ENCODE assay signal across 19 cellular contexts in genomic region chr3:101638262-101638745, GRCh38. TPM values are rescaled to one million over a fixed set of nuclear protein-coding genes. Genes with fewer than 3 reads are reported as not detected.
DNase-seq lines count a peak whose midpoint lies in the region; ATAC-seq and TF ChIP-seq lines count a peak whose summit lies in the region.
"Had no signal": no experiment of that assay in that cellular context is flagged by ENCODE, and none has a peak within 500 bp of the region (broad histone marks: within the 10 kb centered on the region; RNA-seq: fewer than 3 reads in every experiment).

No MANE protein-coding gene starts in this region.

- TF ChIP-seq CTCF in fibroblast of villous mesenchyme (IDR thresholded peaks at IDR 0.05; ENCODE audit: insufficient read depth, low read depth, low read length) (no peak), spleen (IDR thresholded peaks at IDR 0.05 in 8 of 11, conservative IDR thresholded peaks at IDR 0.05 in 3 of 11) (no peak)

- no peaks in the 10 kb centered on the region for H3K27me3 ChIP-seq in spleen (replicated peaks in 1 of 7)
- H3K27me3 ChIP-seq: vagina had no signal

- TF ChIP-seq POLR2A in spleen (IDR thresholded peaks at IDR 0.05) (no peak), GM18505 (IDR thresholded peaks at IDR 0.05; ENCODE audit: borderline replicate concordance, extremely low read depth, insufficient read depth, insufficient read length) (no peak)

- peaks cover 0 to 6% (median 0%) of the 10 kb centered on the region in 6 donors for H3K4me1 ChIP-seq in spleen
- H3K4me1 ChIP-seq: vagina had no signal

- H3K27ac Mint-ChIP-seq in stimulated activated naive CD8-positive, alpha-beta T cell treated with anti-CD3 and anti-CD28 coated beads, Interleukin-15, amount 100 ng/mL, for 72 hours: no peak overlapping the region
- H3K27ac Mint-ChIP-seq: activated CD4-positive, alpha-beta T cell treated with anti-CD3 and anti-CD28 coated beads, Interleukin-2, amount 10 ng/mL, durations not matched to agents 24 days and 14 days; activated T-helper 2 cell treated with anti-CD3 and anti-CD28 coated beads, Interferon-gamma antibody, Interleukin-2, Interleukin-4, amounts not matched to agents 10 μg/mL and 5 μg/mL and 100 μg/mL, durations not matched to agents 14 hours and 24 hours and 36 hours; stimulated activated naive B cell treated with anti-CD40 and anti-IgM and Interleukin-4, amounts not matched to agents 10 μg/mL and 1 μg/mL and 100 μg/mL, for 72 hours had no signal

- peak; percentile 40 for ATAC-seq in stimulated activated naive CD8-positive, alpha-beta T cell treated with anti-CD3 and anti-CD28 coated beads, Interleukin-15, amount 100 ng/mL, for 72 hours
- ATAC-seq in stimulated activated naive CD8-positive, alpha-beta T cell treated with anti-CD3 and anti-CD28 coated beads, Interleukin-15, Interleukin-2, amounts not matched to agents 100 U/mL and 50 U/mL, for 24 hours: no peak
- ATAC-seq in GM18505 (IDR thresholded peaks at IDR 0.05; ENCODE audit: unreplicated experiment): no peak
- ATAC-seq: left colon; stimulated activated naive B cell treated with anti-CD40 and anti-IgM and Interleukin-4, amounts not matched to agents 10 μg/mL and 1 μg/mL and 100 μg/mL, for 72 hours had no signal

- no peaks in the 10 kb centered on the region for H3K9me3 ChIP-seq in spleen
- H3K9me3 ChIP-seq: vagina had no signal

- H3K27me3 Mint-ChIP-seq in stimulated activated naive CD8-positive, alpha-beta T cell treated with anti-CD3 and anti-CD28 coated beads, Interleukin-15, amount 100 ng/mL, for 72 hours: no peaks in the 10 kb centered on the region
- H3K27me3 Mint-ChIP-seq: activated CD4-positive, alpha-beta T cell treated with anti-CD3 and anti-CD28 coated beads, Interleukin-2, amount 10 ng/mL, durations not matched to agents 24 days and 14 days; stimulated activated naive B cell treated with anti-CD40 and anti-IgM and Interleukin-4, amounts not matched to agents 10 μg/mL and 1 μg/mL and 100 μg/mL, for 72 hours had no signal

- peaks cover 9% of the 10 kb centered on the region for H3K4me1 Mint-ChIP-seq in stimulated activated naive CD8-positive, alpha-beta T cell treated with anti-CD3 and anti-CD28 coated beads, Interleukin-15, amount 100 ng/mL, for 72 hours

- intact Hi-C loops in spleen (cut with DNase I; ENCODE audit: low total_unique reads): loop anchor here (10.0 kb wide), 1 partner anchor 54 kb away; no protein-coding TSS in a partner anchor

- H3K9me3 Mint-ChIP-seq in stimulated activated naive CD8-positive, alpha-beta T cell treated with anti-CD3 and anti-CD28 coated beads, Interleukin-15, amount 100 ng/mL, for 72 hours: no peaks in the 10 kb centered on the region
- H3K9me3 Mint-ChIP-seq: activated CD4-positive, alpha-beta T cell treated with anti-CD3 and anti-CD28 coated beads, Interleukin-2, amount 10 ng/mL, durations not matched to agents 24 days and 14 days; activated T-helper 2 cell treated with anti-CD3 and anti-CD28 coated beads, Interferon-gamma antibody, Interleukin-2, Interleukin-4, amounts not matched to agents 10 μg/mL and 5 μg/mL and 100 μg/mL, durations not matched to agents 14 hours and 24 hours and 36 hours; stimulated activated naive B cell treated with anti-CD40 and anti-IgM and Interleukin-4, amounts not matched to agents 10 μg/mL and 1 μg/mL and 100 μg/mL, for 72 hours had no signal

- H3K27ac ChIP-seq in spleen: no peak overlapping the region
- H3K27ac ChIP-seq in caudate nucleus (ENCODE audit: low read depth, low read length): no peak overlapping the region
- H3K27ac ChIP-seq: vagina had no signal

- 80 to 87% (median 86%) methylated on average over 8 to 10 of the region's 10 CpGs for WGBS in spleen, 5 donors

- no peak for DNase-seq in stimulated activated naive CD8-positive, alpha-beta T cell treated with anti-CD3 and anti-CD28 coated beads, Interleukin-15, amount 100 ng/mL, for 72 hours
- no peak for DNase-seq in stimulated activated naive CD8-positive, alpha-beta T cell treated with anti-CD3 and anti-CD28 coated beads, Interleukin-15, Interleukin-2, amounts not matched to agents 100 U/mL and 50 U/mL, for 24 hours
- peak; percentile 53 for DNase-seq in OCI-M1 (lab: John Stamatoyannopoulos, UW)
- DNase-seq in fibroblast of villous mesenchyme (ENCODE audit: low read depth): peak; percentile 13
- DNase-seq in spleen: peak; percentile 53
- DNase-seq in caudate nucleus (lab: John Stamatoyannopoulos, UW): no peak
- DNase-seq in activated CD4-positive, alpha-beta T cell treated with anti-CD3 and anti-CD28 coated beads, Interleukin-2, amount 50 U/mL, for 48 hours: no peak
- DNase-seq: activated CD4-positive, alpha-beta T cell treated with anti-CD3 and anti-CD28 coated beads, Interleukin-2, amount 10 ng/mL, durations not matched to agents 24 days and 14 days; DMS153; glutamatergic neuron; Kasumi-1; left colon; NCI-H2171; stimulated activated CD4-positive, alpha-beta T cell treated with anti-CD3 and anti-CD28 coated beads, Interleukin-4, amount 100 ng/mL, for 24 hours; stimulated activated naive B cell treated with anti-CD40 and anti-IgM and Interleukin-4, amounts not matched to agents 10 μg/mL and 1 μg/mL and 100 μg/mL, for 72 hours; T-helper 1 cell had no signal

- H3K4me3 Mint-ChIP-seq in stimulated activated naive CD8-positive, alpha-beta T cell treated with anti-CD3 and anti-CD28 coated beads, Interleukin-15, amount 100 ng/mL, for 72 hours: no peak overlapping the region
- H3K4me3 Mint-ChIP-seq: activated CD4-positive, alpha-beta T cell treated with anti-CD3 and anti-CD28 coated beads, Interleukin-2, amount 10 ng/mL, durations not matched to agents 24 days and 14 days; stimulated activated naive B cell treated with anti-CD40 and anti-IgM and Interleukin-4, amounts not matched to agents 10 μg/mL and 1 μg/mL and 100 μg/mL, for 72 hours had no signal

- no peak overlapping the region for H3K4me3 ChIP-seq in fibroblast of villous mesenchyme (ENCODE audit: low read depth, low read length)
- H3K4me3 ChIP-seq in spleen: no peak overlapping the region
- H3K4me3 ChIP-seq: vagina had no signal

- no peaks in the 10 kb centered on the region for H3K36me3 ChIP-seq in spleen
- H3K36me3 ChIP-seq: vagina had no signal

RNA-seq across cellular contexts. Expression of gene ZBTB11, which starts 38.6 kb away (rescaled TPM):
- 20.9 and 33.2 TPM in 2 replicates for total RNA-seq in fibroblast of villous mesenchyme
- 10 to 100 TPM; 23.2 to 43.7 (median 26.3) TPM for total RNA-seq in spleen
- 1 to 10 TPM; 7.5 to 10.0 (median 9.0) TPM for polyA plus RNA-seq in spleen

RNA-seq across cellular contexts. Expression of gene RPL24, which starts 48.2 kb away (rescaled TPM):
- total RNA-seq in fibroblast of villous mesenchyme (1,523 and 2,114 TPM in 2 replicates), spleen (100 to 1,000 TPM; 652 to 978 (median 810) TPM)
- 1,000 to 10,000 TPM; 2,892 to 4,324 (median 3,948) TPM for polyA plus RNA-seq in spleen

Comparison
In these comparisons a context has a peak if more than half of its experiments do, and no peak if none do; other contexts are left out.
1. DNase-seq: peak in OCI-M1 (single experiment), fibroblast of villous mesenchyme (single experiment) and spleen (single experiment); none in stimulated activated naive CD8-positive, alpha-beta T cell treated with anti-CD3 and anti-CD28 coated beads, Interleukin-15, amount 100 ng/mL, for 72 hours (0 of 2), stimulated activated naive CD8-positive, alpha-beta T cell treated with anti-CD3 and anti-CD28 coated beads, Interleukin-15, Interleukin-2, amounts not matched to agents 100 U/mL and 50 U/mL, for 24 hours (single experiment), caudate nucleus (0 of 61) and activated CD4-positive, alpha-beta T cell treated with anti-CD3 and anti-CD28 coated beads, Interleukin-2, amount 50 U/mL, for 48 hours (0 of 2).